ENCODE assay signal across 7 cellular contexts in genomic region chr12:51923506-51924365, GRCh38. TPM values are rescaled to one million over a fixed set of nuclear protein-coding genes. Genes with fewer than 3 reads are reported as not detected.
DNase-seq lines count a peak whose midpoint lies in the region; ATAC-seq and TF ChIP-seq lines count a peak whose summit lies in the region.

No MANE protein-coding gene starts in this region.

- ATAC-seq in HG02852 (IDR thresholded peaks at IDR 0.05; ENCODE audit: unreplicated experiment) (peak; percentile 42), HG03196 (IDR thresholded peaks at IDR 0.05; ENCODE audit: unreplicated experiment) (no peak), GM21825 (IDR thresholded peaks at IDR 0.05; ENCODE audit: unreplicated experiment) (no peak)

- no peak overlapping the region for H3K27ac Mint-ChIP-seq in chondrocyte (ENCODE audit: unreplicated experiment)

- TF ChIP-seq CTCF in chondrocyte (IDR thresholded peaks at IDR 0.05): peak; percentile 87

- no peaks in the 10 kb centered on the region for H3K36me3 Mint-ChIP-seq in chondrocyte (ENCODE audit: low read depth)

- peaks cover 4% of the 10 kb centered on the region for H3K4me1 Mint-ChIP-seq in chondrocyte (ENCODE audit: low read depth)

- peak; percentile 62 for DNase-seq in activated CD4-positive, CD25-positive, alpha-beta regulatory T cell treated with anti-CD3 and anti-CD28 coated beads, Interleukin-2, amount 50 U/mL, for 72 hours
- DNase-seq in chondrocyte (ENCODE audit: low spot score): no peak
- DNase-seq in medulla oblongata (ENCODE audit: extremely low spot score): peak; percentile 24
- DNase-seq in stimulated activated CD8-positive, alpha-beta memory T cell treated with anti-CD3 and anti-CD28 coated beads, Interleukin-15, amount 100 ng/mL, for 48 hours (ENCODE audit: low read depth in 2 of 2): peak; percentile 34 to 40

- no peaks in the 10 kb centered on the region for H3K9me3 Mint-ChIP-seq in chondrocyte (ENCODE audit: low read depth)

- H3K4me3 Mint-ChIP-seq in chondrocyte (ENCODE audit: unreplicated experiment): no peak overlapping the region

- peaks cover 3% of the 10 kb centered on the region for H3K27me3 Mint-ChIP-seq in chondrocyte (ENCODE audit: low read depth)

RNA-seq across cellular contexts. Expression of gene ACVRL1, which starts 16.4 kb away (rescaled TPM):
- 0.36 to 0.60 TPM in 2 of 3 replicates, not detected in the other for total RNA-seq in chondrocyte

RNA-seq across cellular contexts. Expression of gene ACVR1B, which starts 27.8 kb away (rescaled TPM):
- total RNA-seq in chondrocyte: 9.9 to 10.6 TPM (median 10.0 TPM) in 3 replicates

RNA-seq across cellular contexts. Expression of gene ANKRD33, which starts 35.8 kb away (rescaled TPM):
- total RNA-seq in chondrocyte: not detected in 3 replicates
